1 cellular context compared by ENCODE assay signal in the genomic region with DNA sequence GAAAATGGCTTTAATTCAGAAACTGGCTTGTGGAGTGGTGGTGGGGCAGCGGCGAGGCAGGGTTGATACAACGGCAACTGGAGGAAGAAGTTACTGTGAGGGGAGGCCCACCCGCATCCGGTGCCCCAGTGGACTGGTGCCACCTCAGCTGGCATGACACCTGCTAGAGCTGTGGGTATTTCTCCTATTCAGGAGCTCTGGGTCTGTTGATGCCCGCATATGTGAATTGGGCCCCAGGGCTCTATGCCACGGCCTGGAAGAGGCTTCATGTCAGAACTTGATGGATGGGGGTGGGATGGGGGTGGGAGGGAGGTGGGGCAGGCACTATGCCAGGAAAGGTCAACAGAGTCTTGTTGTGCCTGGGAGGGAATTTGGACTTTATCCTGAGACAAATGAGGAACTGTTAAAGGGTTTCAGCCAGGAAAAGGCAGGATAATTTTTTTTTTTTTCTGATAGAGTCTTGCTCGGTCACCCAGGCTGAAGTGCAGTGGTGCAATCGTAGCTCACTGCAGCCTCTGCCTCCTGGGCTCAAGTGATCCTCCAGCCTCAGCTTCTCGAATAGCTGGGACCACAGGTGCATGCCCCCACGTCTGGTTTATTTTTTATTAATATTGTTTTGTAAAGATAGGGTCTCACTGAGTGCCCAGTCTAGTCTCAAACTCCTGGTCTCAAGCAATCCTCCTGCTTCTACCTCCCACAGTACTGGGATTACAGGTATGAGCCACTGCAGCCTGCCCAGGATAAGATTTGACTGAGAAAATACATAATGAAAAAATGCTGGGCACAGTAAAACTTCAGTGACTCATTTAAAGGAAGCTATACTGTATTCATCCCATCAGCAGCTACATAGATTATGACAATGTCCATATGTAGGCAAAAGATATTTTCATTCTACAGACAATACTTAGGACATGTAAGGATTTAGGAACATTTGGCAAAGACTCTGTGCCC.
TF ChIP-seq lines count a peak whose summit lies in the region.

No MANE protein-coding gene starts in this region.

TF ChIP-seq in HepG2, 621 proteins besides CTCF, POLR2A, EP300 and RAD21 (continued from another document and continues in another):
- no peak for TF ChIP-seq ZNF101 (CRISPR knock-in tag; IDR thresholded peaks at IDR 0.05; ENCODE audit: borderline replicate concordance, low read depth)
- no peak; the same call in 1 of the 2 replicates for TF ChIP-seq NFYC (CRISPR knock-in tag; IDR thresholded peaks at IDR 0.05)
- no peak for TF ChIP-seq JUN (CRISPR knock-in tag; IDR thresholded peaks at IDR 0.05)
- TF ChIP-seq ATAD3A (CRISPR knock-in tag; IDR thresholded peaks at IDR 0.05) = no peak
- peak; percentile 59; the same call in 1 of the 2 replicates for TF ChIP-seq GATAD2A (CRISPR knock-in tag; IDR thresholded peaks at IDR 0.05)
- TF ChIP-seq ZNF781 (CRISPR knock-in tag; IDR thresholded peaks at IDR 0.05; ENCODE audit: borderline replicate concordance, not compliant biosample characterization) = no peak
- 0 out of 2 replicates have a peak, but pooled peaks have one; percentile 27 for TF ChIP-seq TAF1 (CRISPR knock-in tag; IDR thresholded peaks at IDR 0.05)
- TF ChIP-seq SCMH1 (CRISPR knock-in tag; IDR thresholded peaks at IDR 0.05; ENCODE audit: borderline replicate concordance) = no peak
- no peak for TF ChIP-seq FIP1L1 (IDR thresholded peaks at IDR 0.05; ENCODE audit: borderline replicate concordance, insufficient read depth, low read depth, low read length)
- TF ChIP-seq ZNF883 (CRISPR knock-in tag; IDR thresholded peaks at IDR 0.05; ENCODE audit: not compliant biosample characterization) = no peak
- TF ChIP-seq ZNF720 (CRISPR knock-in tag; IDR thresholded peaks at IDR 0.05) = no peak
- no peak for TF ChIP-seq PTBP1 (IDR thresholded peaks at IDR 0.05; ENCODE audit: low read depth, low read length, poor library complexity, severe bottlenecking)
- TF ChIP-seq ELF1 (CRISPR knock-in tag; IDR thresholded peaks at IDR 0.05) = peak; percentile 39; the same call in 1 of the 2 replicates
- peak; percentile 28; the same call in 1 of the 2 replicates for TF ChIP-seq GABPB1 (CRISPR knock-in tag; IDR thresholded peaks at IDR 0.05)
- TF ChIP-seq ZNF564 (CRISPR knock-in tag; IDR thresholded peaks at IDR 0.05) = peak; percentile 59; the same call in 1 of the 2 replicates
- TF ChIP-seq FOSL2 (CRISPR knock-in tag; IDR thresholded peaks at IDR 0.05) = peak; percentile 37
- TF ChIP-seq NCOA2 (CRISPR knock-in tag; IDR thresholded peaks at IDR 0.05) = peak; percentile 71
- TF ChIP-seq ZNF333 (CRISPR knock-in tag; IDR thresholded peaks at IDR 0.05; ENCODE audit: borderline replicate concordance) = no peak
- peak; percentile 92 for TF ChIP-seq SP5 (CRISPR knock-in tag; IDR thresholded peaks at IDR 0.05; ENCODE audit: borderline replicate concordance, low read depth)
- TF ChIP-seq, protein P1, sequence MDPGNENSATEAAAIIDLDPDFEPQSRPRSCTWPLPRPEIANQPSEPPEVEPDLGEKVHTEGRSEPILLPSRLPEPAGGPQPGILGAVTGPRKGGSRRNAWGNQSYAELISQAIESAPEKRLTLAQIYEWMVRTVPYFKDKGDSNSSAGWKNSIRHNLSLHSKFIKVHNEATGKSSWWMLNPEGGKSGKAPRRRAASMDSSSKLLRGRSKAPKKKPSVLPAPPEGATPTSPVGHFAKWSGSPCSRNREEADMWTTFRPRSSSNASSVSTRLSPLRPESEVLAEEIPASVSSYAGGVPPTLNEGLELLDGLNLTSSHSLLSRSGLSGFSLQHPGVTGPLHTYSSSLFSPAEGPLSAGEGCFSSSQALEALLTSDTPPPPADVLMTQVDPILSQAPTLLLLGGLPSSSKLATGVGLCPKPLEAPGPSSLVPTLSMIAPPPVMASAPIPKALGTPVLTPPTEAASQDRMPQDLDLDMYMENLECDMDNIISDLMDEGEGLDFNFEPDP (CRISPR knock-in tag; conservative IDR thresholded peaks at IDR 0.05) = no peak
- TF ChIP-seq, protein P2, sequence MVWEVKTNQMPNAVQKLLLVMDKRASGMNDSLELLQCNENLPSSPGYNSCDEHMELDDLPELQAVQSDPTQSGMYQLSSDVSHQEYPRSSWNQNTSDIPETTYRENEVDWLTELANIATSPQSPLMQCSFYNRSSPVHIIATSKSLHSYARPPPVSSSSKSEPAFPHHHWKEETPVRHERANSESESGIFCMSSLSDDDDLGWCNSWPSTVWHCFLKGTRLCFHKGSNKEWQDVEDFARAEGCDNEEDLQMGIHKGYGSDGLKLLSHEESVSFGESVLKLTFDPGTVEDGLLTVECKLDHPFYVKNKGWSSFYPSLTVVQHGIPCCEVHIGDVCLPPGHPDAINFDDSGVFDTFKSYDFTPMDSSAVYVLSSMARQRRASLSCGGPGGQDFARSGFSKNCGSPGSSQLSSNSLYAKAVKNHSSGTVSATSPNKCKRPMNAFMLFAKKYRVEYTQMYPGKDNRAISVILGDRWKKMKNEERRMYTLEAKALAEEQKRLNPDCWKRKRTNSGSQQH (CRISPR knock-in tag; IDR thresholded peaks at IDR 0.05; ENCODE audit: low read depth) = no peak
- TF ChIP-seq, protein P3, sequence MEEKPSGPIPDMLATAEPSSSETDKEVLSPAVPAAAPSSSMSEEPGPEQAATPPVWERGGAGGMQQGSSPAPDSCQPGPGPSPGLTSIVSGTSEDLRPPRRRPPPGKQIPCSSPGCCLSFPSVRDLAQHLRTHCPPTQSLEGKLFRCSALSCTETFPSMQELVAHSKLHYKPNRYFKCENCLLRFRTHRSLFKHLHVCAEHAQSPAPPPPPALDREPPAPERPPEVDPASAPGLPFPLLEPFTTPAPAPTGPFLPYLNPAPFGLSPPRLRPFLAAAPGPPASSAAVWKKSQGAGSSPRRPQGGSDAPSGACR (CRISPR knock-in tag; IDR thresholded peaks at IDR 0.05) = no peak
- TF ChIP-seq RCOR2 (CRISPR knock-in tag; IDR thresholded peaks at IDR 0.05) = no peak
- TF ChIP-seq CAMTA2 (CRISPR knock-in tag; IDR thresholded peaks at IDR 0.05; ENCODE audit: borderline replicate concordance) = no peak
- no peak for TF ChIP-seq ZNF605 (CRISPR knock-in tag; IDR thresholded peaks at IDR 0.05)
- TF ChIP-seq MAZ (IDR thresholded peaks at IDR 0.05; ENCODE audit: borderline replicate concordance, low read depth, low read length) = peak; percentile 57; the same call in 1 of the 2 replicates
- TF ChIP-seq MAZ (CRISPR knock-in tag; IDR thresholded peaks at IDR 0.05; ENCODE audit: low read depth) = no peak
- peak; percentile 26; the same call in 1 of the 2 replicates for TF ChIP-seq TSC22D2 (CRISPR knock-in tag; IDR thresholded peaks at IDR 0.05; ENCODE audit: borderline replicate concordance)
- no peak for TF ChIP-seq SOX6 (IDR thresholded peaks at IDR 0.05)
- TF ChIP-seq SOX6 (CRISPR knock-in tag; IDR thresholded peaks at IDR 0.05) = peak; percentile 79
- TF ChIP-seq SALL2 (CRISPR knock-in tag; IDR thresholded peaks at IDR 0.05) = peak; percentile 58; the same call in 1 of the 2 replicates
- TF ChIP-seq ZFP62 (CRISPR knock-in tag; IDR thresholded peaks at IDR 0.05) = no peak
- TF ChIP-seq ZNF350 (CRISPR knock-in tag; IDR thresholded peaks at IDR 0.05; ENCODE audit: borderline replicate concordance, low read depth) = no peak
- TF ChIP-seq, protein P4, sequence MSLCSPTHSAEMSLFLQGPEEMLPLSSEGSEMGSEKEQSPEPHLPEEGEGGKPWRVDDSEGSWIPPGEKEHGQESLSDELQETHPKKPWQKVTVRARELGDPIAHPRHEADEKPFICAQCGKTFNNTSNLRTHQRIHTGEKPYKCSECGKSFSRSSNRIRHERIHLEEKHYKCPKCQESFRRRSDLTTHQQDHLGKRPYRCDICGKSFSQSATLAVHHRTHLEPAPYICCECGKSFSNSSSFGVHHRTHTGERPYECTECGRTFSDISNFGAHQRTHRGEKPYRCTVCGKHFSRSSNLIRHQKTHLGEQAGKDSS (CRISPR knock-in tag; IDR thresholded peaks at IDR 0.05; ENCODE audit: borderline replicate concordance, low read depth) = no peak
- peak; percentile 44; the same call in 1 of the 2 replicates for TF ChIP-seq YEATS4 (CRISPR knock-in tag; IDR thresholded peaks at IDR 0.05; ENCODE audit: borderline replicate concordance)
- TF ChIP-seq, protein P5, sequence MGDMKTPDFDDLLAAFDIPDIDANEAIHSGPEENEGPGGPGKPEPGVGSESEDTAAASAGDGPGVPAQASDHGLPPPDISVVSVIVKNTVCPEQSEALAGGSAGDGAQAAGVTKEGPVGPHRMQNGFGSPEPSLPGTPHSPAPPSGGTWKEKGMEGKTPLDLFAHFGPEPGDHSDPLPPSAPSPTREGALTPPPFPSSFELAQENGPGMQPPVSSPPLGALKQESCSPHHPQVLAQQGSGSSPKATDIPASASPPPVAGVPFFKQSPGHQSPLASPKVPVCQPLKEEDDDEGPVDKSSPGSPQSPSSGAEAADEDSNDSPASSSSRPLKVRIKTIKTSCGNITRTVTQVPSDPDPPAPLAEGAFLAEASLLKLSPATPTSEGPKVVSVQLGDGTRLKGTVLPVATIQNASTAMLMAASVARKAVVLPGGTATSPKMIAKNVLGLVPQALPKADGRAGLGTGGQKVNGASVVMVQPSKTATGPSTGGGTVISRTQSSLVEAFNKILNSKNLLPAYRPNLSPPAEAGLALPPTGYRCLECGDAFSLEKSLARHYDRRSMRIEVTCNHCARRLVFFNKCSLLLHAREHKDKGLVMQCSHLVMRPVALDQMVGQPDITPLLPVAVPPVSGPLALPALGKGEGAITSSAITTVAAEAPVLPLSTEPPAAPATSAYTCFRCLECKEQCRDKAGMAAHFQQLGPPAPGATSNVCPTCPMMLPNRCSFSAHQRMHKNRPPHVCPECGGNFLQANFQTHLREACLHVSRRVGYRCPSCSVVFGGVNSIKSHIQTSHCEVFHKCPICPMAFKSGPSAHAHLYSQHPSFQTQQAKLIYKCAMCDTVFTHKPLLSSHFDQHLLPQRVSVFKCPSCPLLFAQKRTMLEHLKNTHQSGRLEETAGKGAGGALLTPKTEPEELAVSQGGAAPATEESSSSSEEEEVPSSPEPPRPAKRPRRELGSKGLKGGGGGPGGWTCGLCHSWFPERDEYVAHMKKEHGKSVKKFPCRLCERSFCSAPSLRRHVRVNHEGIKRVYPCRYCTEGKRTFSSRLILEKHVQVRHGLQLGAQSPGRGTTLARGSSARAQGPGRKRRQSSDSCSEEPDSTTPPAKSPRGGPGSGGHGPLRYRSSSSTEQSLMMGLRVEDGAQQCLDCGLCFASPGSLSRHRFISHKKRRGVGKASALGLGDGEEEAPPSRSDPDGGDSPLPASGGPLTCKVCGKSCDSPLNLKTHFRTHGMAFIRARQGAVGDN (CRISPR knock-in tag; IDR thresholded peaks at IDR 0.05) = peak; percentile 54
- TF ChIP-seq DMAP1 (CRISPR knock-in tag; IDR thresholded peaks at IDR 0.05) = no peak
- TF ChIP-seq HNF4G (IDR thresholded peaks at IDR 0.05; ENCODE audit: borderline replicate concordance, low read depth, low read length) = peak; percentile 80
- no peak; the same call in 1 of the 2 replicates for TF ChIP-seq HNF4G (CRISPR knock-in tag; IDR thresholded peaks at IDR 0.05; ENCODE audit: borderline replicate concordance, low read depth)
- no peak for TF ChIP-seq YEATS2 (CRISPR knock-in tag; IDR thresholded peaks at IDR 0.05; ENCODE audit: borderline replicate concordance)
- TF ChIP-seq, protein P6, sequence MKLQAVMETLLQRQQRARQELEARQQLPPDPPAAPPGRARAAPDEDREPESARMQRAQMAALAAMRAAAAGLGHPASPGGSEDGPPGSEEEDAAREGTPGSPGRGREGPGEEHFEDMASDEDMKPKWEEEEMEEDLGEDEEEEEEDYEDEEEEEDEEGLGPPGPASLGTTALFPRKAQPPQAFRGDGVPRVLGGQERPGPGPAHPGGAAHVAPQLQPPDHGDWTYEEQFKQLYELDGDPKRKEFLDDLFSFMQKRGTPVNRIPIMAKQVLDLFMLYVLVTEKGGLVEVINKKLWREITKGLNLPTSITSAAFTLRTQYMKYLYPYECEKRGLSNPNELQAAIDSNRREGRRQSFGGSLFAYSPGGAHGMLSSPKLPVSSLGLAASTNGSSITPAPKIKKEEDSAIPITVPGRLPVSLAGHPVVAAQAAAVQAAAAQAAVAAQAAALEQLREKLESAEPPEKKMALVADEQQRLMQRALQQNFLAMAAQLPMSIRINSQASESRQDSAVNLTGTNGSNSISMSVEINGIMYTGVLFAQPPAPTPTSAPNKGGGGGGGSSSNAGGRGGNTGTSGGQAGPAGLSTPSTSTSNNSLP (IDR thresholded peaks at IDR 0.05; ENCODE audit: low read depth, low read length) = peak; percentile 77; the same call in 1 of the 2 replicates
- peak; percentile 21; the same call in 1 of the 2 replicates for TF ChIP-seq STAG1 (CRISPR knock-in tag; IDR thresholded peaks at IDR 0.05)
- TF ChIP-seq, protein P7, sequence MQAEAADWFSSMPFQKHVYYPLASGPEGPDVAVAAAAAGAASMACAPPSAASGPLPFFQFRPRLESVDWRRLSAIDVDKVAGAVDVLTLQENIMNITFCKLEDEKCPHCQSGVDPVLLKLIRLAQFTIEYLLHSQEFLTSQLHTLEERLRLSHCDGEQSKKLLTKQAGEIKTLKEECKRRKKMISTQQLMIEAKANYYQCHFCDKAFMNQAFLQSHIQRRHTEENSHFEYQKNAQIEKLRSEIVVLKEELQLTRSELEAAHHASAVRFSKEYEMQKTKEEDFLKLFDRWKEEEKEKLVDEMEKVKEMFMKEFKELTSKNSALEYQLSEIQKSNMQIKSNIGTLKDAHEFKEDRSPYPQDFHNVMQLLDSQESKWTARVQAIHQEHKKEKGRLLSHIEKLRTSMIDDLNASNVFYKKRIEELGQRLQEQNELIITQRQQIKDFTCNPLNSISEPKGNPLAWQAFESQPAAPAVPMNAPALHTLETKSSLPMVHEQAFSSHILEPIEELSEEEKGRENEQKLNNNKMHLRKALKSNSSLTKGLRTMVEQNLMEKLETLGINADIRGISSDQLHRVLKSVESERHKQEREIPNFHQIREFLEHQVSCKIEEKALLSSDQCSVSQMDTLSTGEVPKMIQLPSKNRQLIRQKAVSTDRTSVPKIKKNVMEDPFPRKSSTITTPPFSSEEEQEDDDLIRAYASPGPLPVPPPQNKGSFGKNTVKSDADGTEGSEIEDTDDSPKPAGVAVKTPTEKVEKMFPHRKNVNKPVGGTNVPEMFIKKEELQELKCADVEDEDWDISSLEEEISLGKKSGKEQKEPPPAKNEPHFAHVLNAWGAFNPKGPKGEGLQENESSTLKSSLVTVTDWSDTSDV (CRISPR knock-in tag; IDR thresholded peaks at IDR 0.05) = no peak
- TF ChIP-seq HHEX (CRISPR knock-in tag; IDR thresholded peaks at IDR 0.05) = no peak
- TF ChIP-seq, protein P8, sequence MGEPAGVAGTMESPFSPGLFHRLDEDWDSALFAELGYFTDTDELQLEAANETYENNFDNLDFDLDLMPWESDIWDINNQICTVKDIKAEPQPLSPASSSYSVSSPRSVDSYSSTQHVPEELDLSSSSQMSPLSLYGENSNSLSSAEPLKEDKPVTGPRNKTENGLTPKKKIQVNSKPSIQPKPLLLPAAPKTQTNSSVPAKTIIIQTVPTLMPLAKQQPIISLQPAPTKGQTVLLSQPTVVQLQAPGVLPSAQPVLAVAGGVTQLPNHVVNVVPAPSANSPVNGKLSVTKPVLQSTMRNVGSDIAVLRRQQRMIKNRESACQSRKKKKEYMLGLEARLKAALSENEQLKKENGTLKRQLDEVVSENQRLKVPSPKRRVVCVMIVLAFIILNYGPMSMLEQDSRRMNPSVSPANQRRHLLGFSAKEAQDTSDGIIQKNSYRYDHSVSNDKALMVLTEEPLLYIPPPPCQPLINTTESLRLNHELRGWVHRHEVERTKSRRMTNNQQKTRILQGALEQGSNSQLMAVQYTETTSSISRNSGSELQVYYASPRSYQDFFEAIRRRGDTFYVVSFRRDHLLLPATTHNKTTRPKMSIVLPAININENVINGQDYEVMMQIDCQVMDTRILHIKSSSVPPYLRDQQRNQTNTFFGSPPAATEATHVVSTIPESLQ (CRISPR knock-in tag; conservative IDR thresholded peaks at IDR 0.05) = no peak
